In the genomic region with DNA sequence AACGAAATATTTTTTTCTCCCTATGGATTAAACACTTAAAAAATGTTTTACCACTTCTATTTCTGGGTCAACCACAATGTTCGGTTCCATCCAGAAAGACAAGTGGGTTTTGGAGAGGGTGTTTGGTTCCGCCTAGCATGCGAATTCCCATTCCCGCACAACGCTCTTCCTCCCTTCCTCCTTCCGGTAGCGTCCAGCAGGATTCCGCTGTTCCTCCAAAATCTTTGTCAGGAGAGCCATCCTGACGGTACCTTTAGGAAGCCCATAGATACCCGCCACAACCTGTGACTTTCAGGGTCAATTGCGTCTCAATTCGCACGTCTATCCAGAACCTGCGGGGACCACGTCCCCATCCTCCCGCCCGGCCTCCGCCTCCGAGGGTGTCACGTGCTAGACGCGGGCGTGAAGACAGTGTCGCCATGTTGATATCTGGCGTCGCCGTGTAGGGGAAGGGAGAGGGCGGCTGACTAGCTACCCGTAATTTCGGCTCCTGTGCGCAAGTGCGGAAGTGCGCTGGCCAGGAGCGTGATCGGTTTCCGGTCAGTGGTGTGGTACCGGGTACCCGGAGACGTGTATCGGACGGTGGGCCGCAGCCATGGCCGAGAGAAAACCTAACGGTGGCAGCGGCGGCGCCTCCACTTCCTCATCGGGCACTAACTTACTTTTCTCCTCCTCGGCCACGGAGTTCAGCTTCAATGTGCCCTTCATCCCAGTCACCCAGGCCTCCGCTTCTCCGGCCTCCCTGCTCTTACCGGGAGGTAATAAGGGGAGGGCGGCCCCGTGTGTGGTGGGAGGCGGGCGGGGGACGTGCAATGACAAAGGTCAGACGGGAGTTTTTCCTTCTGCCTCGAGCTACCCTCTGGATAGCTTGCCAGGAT, we compare ENCODE assay signal across 1 cellular context.
TF ChIP-seq lines count a peak whose summit lies in the region.

A gene (plus strand): TSS at position 543 of the 878 bp plus-strand sequence. CDS start 53 bp downstream, at position 596.

TF ChIP-seq in WTC11, 78 proteins besides CTCF, POLR2A, EP300 and RAD21 (continued from another document):
- TF ChIP-seq, protein P1, sequence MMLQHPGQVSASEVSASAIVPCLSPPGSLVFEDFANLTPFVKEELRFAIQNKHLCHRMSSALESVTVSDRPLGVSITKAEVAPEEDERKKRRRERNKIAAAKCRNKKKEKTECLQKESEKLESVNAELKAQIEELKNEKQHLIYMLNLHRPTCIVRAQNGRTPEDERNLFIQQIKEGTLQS (CRISPR knock-in tag; conservative IDR thresholded peaks at IDR 0.05) = no peak
- TF ChIP-seq KAT7 (CRISPR knock-in tag; IDR thresholded peaks at IDR 0.05; ENCODE audit: borderline replicate concordance) (no peak), GTF2I (CRISPR knock-in tag; conservative IDR thresholded peaks at IDR 0.05) (no peak), MXD4 (CRISPR knock-in tag; IDR thresholded peaks at IDR 0.05; ENCODE audit: borderline replicate concordance) (no peak), ZNF423 (CRISPR knock-in tag; IDR thresholded peaks at IDR 0.05) (no peak), GABPB1 (CRISPR knock-in tag; IDR thresholded peaks at IDR 0.05) (peak; percentile 76), ZNF416 (CRISPR knock-in tag; IDR thresholded peaks at IDR 0.05) (no peak), TEAD1 (CRISPR knock-in tag; IDR thresholded peaks at IDR 0.05) (no peak; the same call in 1 of the 2 replicates), SMAD3 (CRISPR knock-in tag; IDR thresholded peaks at IDR 0.05; ENCODE audit: borderline replicate concordance) (no peak), ZNF138 (CRISPR knock-in tag; conservative IDR thresholded peaks at IDR 0.05) (0 out of 2 replicates have a peak, but pooled peaks have one; percentile 14), ZNF232 (CRISPR knock-in tag; IDR thresholded peaks at IDR 0.05) (peak; percentile 94; the same call in 1 of the 2 replicates), FOXK1 (CRISPR knock-in tag; IDR thresholded peaks at IDR 0.05) (peak; percentile 98), ZNF263 (CRISPR knock-in tag; IDR thresholded peaks at IDR 0.05; ENCODE audit: low read depth) (no peak)
- TF ChIP-seq, protein P2, sequence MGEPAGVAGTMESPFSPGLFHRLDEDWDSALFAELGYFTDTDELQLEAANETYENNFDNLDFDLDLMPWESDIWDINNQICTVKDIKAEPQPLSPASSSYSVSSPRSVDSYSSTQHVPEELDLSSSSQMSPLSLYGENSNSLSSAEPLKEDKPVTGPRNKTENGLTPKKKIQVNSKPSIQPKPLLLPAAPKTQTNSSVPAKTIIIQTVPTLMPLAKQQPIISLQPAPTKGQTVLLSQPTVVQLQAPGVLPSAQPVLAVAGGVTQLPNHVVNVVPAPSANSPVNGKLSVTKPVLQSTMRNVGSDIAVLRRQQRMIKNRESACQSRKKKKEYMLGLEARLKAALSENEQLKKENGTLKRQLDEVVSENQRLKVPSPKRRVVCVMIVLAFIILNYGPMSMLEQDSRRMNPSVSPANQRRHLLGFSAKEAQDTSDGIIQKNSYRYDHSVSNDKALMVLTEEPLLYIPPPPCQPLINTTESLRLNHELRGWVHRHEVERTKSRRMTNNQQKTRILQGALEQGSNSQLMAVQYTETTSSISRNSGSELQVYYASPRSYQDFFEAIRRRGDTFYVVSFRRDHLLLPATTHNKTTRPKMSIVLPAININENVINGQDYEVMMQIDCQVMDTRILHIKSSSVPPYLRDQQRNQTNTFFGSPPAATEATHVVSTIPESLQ (CRISPR knock-in tag; IDR thresholded peaks at IDR 0.05) = no peak
- TF ChIP-seq, protein P3, sequence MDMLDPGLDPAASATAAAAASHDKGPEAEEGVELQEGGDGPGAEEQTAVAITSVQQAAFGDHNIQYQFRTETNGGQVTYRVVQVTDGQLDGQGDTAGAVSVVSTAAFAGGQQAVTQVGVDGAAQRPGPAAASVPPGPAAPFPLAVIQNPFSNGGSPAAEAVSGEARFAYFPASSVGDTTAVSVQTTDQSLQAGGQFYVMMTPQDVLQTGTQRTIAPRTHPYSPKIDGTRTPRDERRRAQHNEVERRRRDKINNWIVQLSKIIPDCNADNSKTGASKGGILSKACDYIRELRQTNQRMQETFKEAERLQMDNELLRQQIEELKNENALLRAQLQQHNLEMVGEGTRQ (CRISPR knock-in tag; IDR thresholded peaks at IDR 0.05) = peak; percentile 99
- TF ChIP-seq, protein P4, sequence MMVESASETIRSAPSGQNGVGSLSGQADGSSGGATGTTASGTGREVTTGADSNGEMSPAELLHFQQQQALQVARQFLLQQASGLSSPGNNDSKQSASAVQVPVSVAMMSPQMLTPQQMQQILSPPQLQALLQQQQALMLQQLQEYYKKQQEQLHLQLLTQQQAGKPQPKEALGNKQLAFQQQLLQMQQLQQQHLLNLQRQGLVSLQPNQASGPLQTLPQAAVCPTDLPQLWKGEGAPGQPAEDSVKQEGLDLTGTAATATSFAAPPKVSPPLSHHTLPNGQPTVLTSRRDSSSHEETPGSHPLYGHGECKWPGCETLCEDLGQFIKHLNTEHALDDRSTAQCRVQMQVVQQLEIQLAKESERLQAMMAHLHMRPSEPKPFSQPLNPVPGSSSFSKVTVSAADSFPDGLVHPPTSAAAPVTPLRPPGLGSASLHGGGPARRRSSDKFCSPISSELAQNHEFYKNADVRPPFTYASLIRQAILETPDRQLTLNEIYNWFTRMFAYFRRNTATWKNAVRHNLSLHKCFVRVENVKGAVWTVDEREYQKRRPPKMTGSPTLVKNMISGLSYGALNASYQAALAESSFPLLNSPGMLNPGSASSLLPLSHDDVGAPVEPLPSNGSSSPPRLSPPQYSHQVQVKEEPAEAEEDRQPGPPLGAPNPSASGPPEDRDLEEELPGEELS (CRISPR knock-in tag; IDR thresholded peaks at IDR 0.05) = peak; percentile 85
- TF ChIP-seq, protein P5, sequence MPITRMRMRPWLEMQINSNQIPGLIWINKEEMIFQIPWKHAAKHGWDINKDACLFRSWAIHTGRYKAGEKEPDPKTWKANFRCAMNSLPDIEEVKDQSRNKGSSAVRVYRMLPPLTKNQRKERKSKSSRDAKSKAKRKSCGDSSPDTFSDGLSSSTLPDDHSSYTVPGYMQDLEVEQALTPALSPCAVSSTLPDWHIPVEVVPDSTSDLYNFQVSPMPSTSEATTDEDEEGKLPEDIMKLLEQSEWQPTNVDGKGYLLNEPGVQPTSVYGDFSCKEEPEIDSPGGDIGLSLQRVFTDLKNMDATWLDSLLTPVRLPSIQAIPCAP (CRISPR knock-in tag; IDR thresholded peaks at IDR 0.05) = peak; percentile 52; the same call in 1 of the 2 replicates
